In genomic region chr11:44974402-44975000, GRCh38 we compare ENCODE assay signal across 1 cellular context.
TF ChIP-seq lines count a peak whose summit lies in the region.

No MANE protein-coding gene starts in this region.

TF ChIP-seq in K562, 482 proteins besides CTCF, POLR2A, EP300 and RAD21:
- TF ChIP-seq ZBTB8A (IDR thresholded peaks at IDR 0.05; ENCODE audit: partially characterized antibody): no peak
- TF ChIP-seq CEBPB (tag; IDR thresholded peaks at IDR 0.05): peak; percentile 48; the same call in 1 of the 2 replicates
- 0 out of 2 replicates have a peak, but pooled peaks have one; percentile 17 for TF ChIP-seq ZNF121 (CRISPR knock-in tag; conservative IDR thresholded peaks at IDR 0.05)
